Comparison of ENCODE assay signal across 23 cellular contexts in the genomic region with DNA sequence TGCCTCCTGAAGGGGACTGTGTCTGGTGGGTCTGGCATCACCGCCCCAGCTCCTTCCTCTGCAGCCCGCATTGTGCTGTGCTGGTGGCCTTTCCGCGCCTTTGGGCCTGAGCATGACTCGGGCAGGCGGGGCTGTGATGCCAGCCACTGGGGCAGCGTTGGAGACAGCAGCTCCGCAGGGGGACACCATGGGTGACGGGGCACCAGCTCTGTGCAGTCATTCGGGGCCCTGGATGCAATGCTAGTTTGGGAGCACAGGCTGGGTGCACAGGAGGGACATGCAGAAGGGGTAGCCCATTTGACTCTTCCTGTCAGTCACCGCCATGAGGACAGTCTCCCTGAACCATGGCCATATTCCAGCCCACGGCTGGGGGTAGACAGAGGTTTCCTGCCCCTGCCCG.
"Had no signal": no experiment of that assay in that cellular context is flagged by ENCODE, and none has a peak within 500 bp of the region (broad histone marks: within the 10 kb centered on the region; RNA-seq: fewer than 3 reads in every experiment).

No MANE protein-coding gene starts in this region.

- H3K4me1 ChIP-seq: heart left ventricle, left lung, lower lobe of right lung had no signal

- H3K36me3 Mint-ChIP-seq: memory B cell; mesothelial cell of epicardium; natural killer cell; stimulated activated naive B cell treated with anti-CD40 and anti-IgM and Interleukin-4, amounts not matched to agents 10 μg/mL and 1 μg/mL and 100 μg/mL, for 72 hours had no signal

- H3K36me3 ChIP-seq: left lung, lower lobe of right lung, ovary had no signal

- FAIRE-seq: endometrium, frontal cortex, islet of Langerhans, urothelium cell line had no signal

- H3K27me3 ChIP-seq: heart left ventricle, left lung, ovary had no signal

- H3K9me3 ChIP-seq: heart left ventricle, left lung, lower lobe of right lung, ovary had no signal

- H3K9me3 Mint-ChIP-seq: memory B cell; mesothelial cell of epicardium; natural killer cell; neural crest cell; stimulated activated naive B cell treated with anti-CD40 and anti-IgM and Interleukin-4, amounts not matched to agents 10 μg/mL and 1 μg/mL and 100 μg/mL, for 72 hours had no signal

- H3K27ac Mint-ChIP-seq: memory B cell; mesothelial cell of epicardium; natural killer cell; progenitor cell of endocrine pancreas; stimulated activated naive B cell treated with anti-CD40 and anti-IgM and Interleukin-4, amounts not matched to agents 10 μg/mL and 1 μg/mL and 100 μg/mL, for 72 hours had no signal

- H3K4me3 ChIP-seq: heart left ventricle, left lung, lower lobe of right lung, ovary had no signal

- H3K4me3 Mint-ChIP-seq: memory B cell; mesothelial cell of epicardium; natural killer cell; neural crest cell; stimulated activated naive B cell treated with anti-CD40 and anti-IgM and Interleukin-4, amounts not matched to agents 10 μg/mL and 1 μg/mL and 100 μg/mL, for 72 hours had no signal

- DNase-seq: effector memory CD4-positive, alpha-beta T cell; heart left ventricle; hippocampal formation; lower lobe of right lung; natural killer cell; nucleus accumbens; ovary; stimulated activated CD4-positive, alpha-beta T cell treated with anti-CD3 and anti-CD28 coated beads, Interleukin-15, amount 100 ng/mL, for 24 hours; stimulated activated CD4-positive, alpha-beta T cell treated with anti-CD3 and anti-CD28 coated beads, Interleukin-1b, Interleukin-23, amount 100 ng/mL, for 48 hours; stimulated activated CD4-positive, alpha-beta T cell treated with anti-CD3 and anti-CD28 coated beads, Interleukin-4, amount 100 ng/mL, for 24 hours; stimulated activated naive B cell treated with anti-CD40 and anti-IgM and Interleukin-4, amounts not matched to agents 10 μg/mL and 1 μg/mL and 100 μg/mL, for 72 hours; trophoblast cell had no signal

- H3K27ac ChIP-seq: heart left ventricle, left lung, lower lobe of right lung, ovary had no signal

- ATAC-seq: esophagus mucosa; left lung; lower lobe of right lung; natural killer cell; right cardiac atrium; stimulated activated naive B cell treated with anti-CD40 and anti-IgM and Interleukin-4, amounts not matched to agents 10 μg/mL and 1 μg/mL and 100 μg/mL, for 72 hours had no signal

- H3K4me1 Mint-ChIP-seq: memory B cell, mesothelial cell of epicardium, neural crest cell had no signal
